In the genomic region with DNA sequence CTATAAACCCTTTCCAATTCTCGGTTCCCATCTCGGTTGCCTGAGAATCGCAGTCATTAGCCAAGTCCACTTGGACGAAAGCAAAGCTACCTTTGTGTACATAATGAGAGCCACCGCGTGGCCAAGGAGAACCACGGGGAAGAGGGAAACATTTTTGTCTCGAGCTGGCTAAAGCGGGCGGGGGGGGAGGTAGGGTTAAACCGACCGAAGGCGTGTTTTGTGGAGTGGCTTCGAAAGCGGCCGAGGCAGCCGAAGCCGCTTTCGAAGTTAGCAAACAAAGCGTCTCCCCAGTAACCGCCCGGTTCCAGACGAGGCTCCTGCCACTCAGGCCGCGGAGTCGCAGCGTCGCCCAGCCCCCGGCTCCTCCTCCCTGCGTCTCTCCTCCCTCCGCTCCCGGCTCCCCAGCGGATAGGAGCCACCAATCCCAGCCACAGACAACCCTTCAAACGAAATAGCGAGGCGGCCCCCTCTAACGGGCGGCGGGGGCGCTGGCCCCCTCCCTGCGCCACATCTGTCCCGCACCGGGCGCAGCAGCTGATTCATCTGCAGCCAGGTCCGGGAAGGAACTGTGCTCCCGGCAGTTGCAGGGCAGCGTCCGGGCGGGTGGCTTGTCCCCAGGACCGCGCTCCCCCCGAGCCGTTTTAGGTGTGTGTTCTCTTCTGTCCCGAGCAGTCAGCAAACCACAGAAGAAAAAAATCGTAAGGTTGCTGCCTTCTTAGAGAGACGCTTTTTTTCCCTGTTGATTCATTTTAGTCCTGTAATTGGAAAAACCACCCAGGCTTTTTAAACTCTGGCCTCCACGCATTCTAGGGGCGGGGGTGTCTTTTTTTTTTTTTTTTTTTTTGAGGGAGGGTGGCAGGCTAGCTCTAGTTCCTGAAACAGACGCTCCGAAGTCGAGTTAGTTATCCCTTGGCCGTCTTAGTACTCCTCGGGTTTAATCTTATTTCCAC, we compare ENCODE assay signal across 8 cellular contexts. TPM values are rescaled to one million over a fixed set of nuclear protein-coding genes. Genes with fewer than 3 reads are reported as not detected.
A peak's percentile ranks its signal among the peaks of the same experiment; 100 is the strongest.
DNase-seq lines count a peak whose midpoint lies in the region; ATAC-seq lines count a peak whose summit lies in the region.

No MANE protein-coding gene starts in this region.

- ATAC-seq in GM18499 (IDR thresholded peaks at IDR 0.05; ENCODE audit: insufficient read depth, unreplicated experiment) (peak; percentile 48), HG02938 (IDR thresholded peaks at IDR 0.05; ENCODE audit: unreplicated experiment) (peak; percentile 66), T-helper 17 cell (peak; percentile 67)

- H3K9me3 ChIP-seq in T-helper 17 cell (ENCODE audit: control insufficient read depth, low read length, poor library complexity, severe bottlenecking): peaks cover 4% of the 10 kb centered on the region

- peak overlapping the region; percentile 100 for H3K27ac Mint-ChIP-seq in T-helper 17 cell

- no peaks in the 10 kb centered on the region for H3K27me3 Mint-ChIP-seq in T-helper 17 cell

- DNase-seq in NCI-H1694 (lab: John Stamatoyannopoulos, UW) (peak; percentile 77), T-helper 17 cell (peak; percentile 70 to 82 (median 78)), anterior cingulate cortex (lab: John Stamatoyannopoulos, UW) (peak in 57 of 58 donors; percentile 15 to 96 (median 86)), hepatic stellate cell (ENCODE audit: low spot score) (peak; percentile 86), renal cortical epithelial cell (ENCODE audit: low read depth) (peak; percentile 93), cerebellar nuclear complex (lab: John Stamatoyannopoulos, UW) (no peak)

- H3K4me1 Mint-ChIP-seq in T-helper 17 cell: peaks cover 29% of the 10 kb centered on the region

- peak overlapping the region; percentile 96 for H3K4me3 Mint-ChIP-seq in T-helper 17 cell

- no peaks in the 10 kb centered on the region for H3K36me3 Mint-ChIP-seq in T-helper 17 cell (ENCODE audit: low read depth)

RNA-seq across cellular contexts. Expression of a gene that starts 1.8 kb away (rescaled TPM):
- total RNA-seq in T-helper 17 cell (10 to 100 TPM; 56.3 to 71.7 TPM), renal cortical epithelial cell (295 and 343 TPM in 2 replicates)

Comparison
In these comparisons a context has a peak if more than half of its experiments do, and no peak if none do; other contexts are left out.
1. DNase-seq: peak in NCI-H1694 (single experiment), T-helper 17 cell (3 of 3), anterior cingulate cortex (57 of 58), hepatic stellate cell (single experiment) and renal cortical epithelial cell (single experiment); none in cerebellar nuclear complex (0 of 2).
2. Peak in every context shown above with its lines, with median percentiles within 50 percentile points of each other: ATAC-seq.